Comparison of ENCODE assay signal across 8 cellular contexts in genomic region chr13:48653074-48654054, GRCh38. TPM values are rescaled to one million over a fixed set of nuclear protein-coding genes. Genes with fewer than 3 reads are reported as not detected.
A peak's percentile ranks its signal among the peaks of the same experiment; 100 is the strongest.
DNase-seq lines count a peak whose midpoint lies in the region; ATAC-seq, FAIRE-seq and TF ChIP-seq lines count a peak whose summit lies in the region.

Gene CYSLTR2, plus strand, starts transcription at chr13:48653929. Its CDS starts 52,889 bp downstream, at chr13:48706818.

- H3K9me3 ChIP-seq in prostate gland = no peaks in the 10 kb centered on the region

- no peaks in the 10 kb centered on the region for H3K4me1 ChIP-seq in prostate gland (replicated peaks)

- peaks cover 52% of the 10 kb centered on the region for H3K4me1 Mint-ChIP-seq in activated T-cell treated with anti-CD3 and anti-CD28 coated beads, Interleukin-2, amount 50 U/mL, for 4 hours (ENCODE audit: low read depth)
- H3K4me1 Mint-ChIP-seq in activated T-helper 2 cell treated with anti-CD3 and anti-CD28 coated beads, Interferon-gamma antibody, Interleukin-2, Interleukin-4, amounts not matched to agents 10 μg/mL and 5 μg/mL and 100 μg/mL, durations not matched to agents 14 hours and 24 hours and 36 hours (ENCODE audit: low read depth) = peaks cover 40% of the 10 kb centered on the region

- no peaks in the 10 kb centered on the region for H3K36me3 ChIP-seq in prostate gland

- H3K27me3 ChIP-seq in prostate gland (replicated peaks; ENCODE audit: insufficient read depth) = no peaks in the 10 kb centered on the region

- peak within 1 kb of the TSS; percentile 81 for H3K4me3 Mint-ChIP-seq in activated T-cell treated with anti-CD3 and anti-CD28 coated beads, Interleukin-2, amount 50 U/mL, for 4 hours
- peak within 1 kb of the TSS; percentile 79 for H3K4me3 Mint-ChIP-seq in activated T-helper 2 cell treated with anti-CD3 and anti-CD28 coated beads, Interferon-gamma antibody, Interleukin-2, Interleukin-4, amounts not matched to agents 10 μg/mL and 5 μg/mL and 100 μg/mL, durations not matched to agents 14 hours and 24 hours and 36 hours (ENCODE audit: low read depth)

- H3K27me3 Mint-ChIP-seq in activated T-cell treated with anti-CD3 and anti-CD28 coated beads, Interleukin-2, amount 50 U/mL, for 4 hours (ENCODE audit: low read depth) = no peaks in the 10 kb centered on the region
- H3K27me3 Mint-ChIP-seq in activated T-helper 2 cell treated with anti-CD3 and anti-CD28 coated beads, Interferon-gamma antibody, Interleukin-2, Interleukin-4, amounts not matched to agents 10 μg/mL and 5 μg/mL and 100 μg/mL, durations not matched to agents 14 hours and 24 hours and 36 hours (ENCODE audit: low read depth) = no peaks in the 10 kb centered on the region

- H3K9me3 Mint-ChIP-seq in activated T-cell treated with anti-CD3 and anti-CD28 coated beads, Interleukin-2, amount 50 U/mL, for 4 hours = no peaks in the 10 kb centered on the region
- H3K9me3 Mint-ChIP-seq in activated T-helper 2 cell treated with anti-CD3 and anti-CD28 coated beads, Interferon-gamma antibody, Interleukin-2, Interleukin-4, amounts not matched to agents 10 μg/mL and 5 μg/mL and 100 μg/mL, durations not matched to agents 14 hours and 24 hours and 36 hours = no peaks in the 10 kb centered on the region

- intact Hi-C loops in activated T-helper 2 cell treated with anti-CD3 and anti-CD28 coated beads, Interferon-gamma antibody, Interleukin-2, Interleukin-4, amounts not matched to agents 10 μg/mL and 5 μg/mL and 100 μg/mL, durations not matched to agents 14 hours and 24 hours and 36 hours (cut with micrococcal nuclease) = loop anchor here (5.0 to 10.0 kb wide), 6 partner anchors 59 to 321 kb away; partner anchors contain the start of gene FNDC3A
- intact Hi-C loops in prostate gland (cut with DNase I) = no loop called here

- peak; percentile 91 for ATAC-seq in activated T-cell treated with anti-CD3 and anti-CD28 coated beads, Interleukin-2, amount 50 U/mL, for 4 hours
- ATAC-seq in HG03565 (IDR thresholded peaks at IDR 0.05; ENCODE audit: unreplicated experiment) = peak; percentile 49

- FAIRE-seq in islet of Langerhans (lab: Jason Lieb, UNC) = peak; percentile 75

- WGBS in prostate gland = 38% methylated on average over 3 of the region's 3 CpGs

- no peak for TF ChIP-seq POLR2A in prostate gland (IDR thresholded peaks at IDR 0.05)

- DNase-seq in activated T-cell treated with anti-CD3 and anti-CD28 coated beads, Interleukin-2, amount 50 U/mL, for 4 hours = no peak
- no peak for DNase-seq in activated T-cell treated with anti-CD3 and anti-CD28 coated beads, Interleukin-2, amount 50 U/mL, for 1 hour
- DNase-seq in activated T-helper 2 cell treated with anti-CD3 and anti-CD28 coated beads, Interferon-gamma antibody, Interleukin-2, Interleukin-4, amounts not matched to agents 10 μg/mL and 5 μg/mL and 100 μg/mL, durations not matched to agents 14 hours and 24 hours and 36 hours (ENCODE audit: low spot score) = peak; percentile 28
- no peak for DNase-seq in prostate gland (ENCODE audit: low spot score)
- DNase-seq in AG20443 (ENCODE audit: low spot score) = no peak
- no peak for DNase-seq in NCI-H1694 treated with DMSO at 0.1 percent for 48 hours (lab: John Stamatoyannopoulos, UW)

- H3K27ac Mint-ChIP-seq in activated T-helper 2 cell treated with anti-CD3 and anti-CD28 coated beads, Interferon-gamma antibody, Interleukin-2, Interleukin-4, amounts not matched to agents 10 μg/mL and 5 μg/mL and 100 μg/mL, durations not matched to agents 14 hours and 24 hours and 36 hours = peak within 1 kb of the TSS; percentile 84

- H3K27ac ChIP-seq in prostate gland = peak within 1 kb of the TSS in 1 of 2 donors; percentile 4

- no peaks in the 10 kb centered on the region for H3K36me3 Mint-ChIP-seq in activated T-cell treated with anti-CD3 and anti-CD28 coated beads, Interleukin-2, amount 50 U/mL, for 4 hours (ENCODE audit: insufficient read depth)
- H3K36me3 Mint-ChIP-seq in activated T-helper 2 cell treated with anti-CD3 and anti-CD28 coated beads, Interferon-gamma antibody, Interleukin-2, Interleukin-4, amounts not matched to agents 10 μg/mL and 5 μg/mL and 100 μg/mL, durations not matched to agents 14 hours and 24 hours and 36 hours (ENCODE audit: low read depth) = no peaks in the 10 kb centered on the region

- TF ChIP-seq CTCF in prostate gland (IDR thresholded peaks at IDR 0.05) = no peak

- H3K4me3 ChIP-seq in prostate gland = no peak within 1 kb of the TSS

RNA-seq across cellular contexts. Expression of gene CYSLTR2, which starts in this region (rescaled TPM):
- under 1 TPM; 0.40 to 0.53 (median 0.43) TPM for total RNA-seq in activated T-cell treated with anti-CD3 and anti-CD28 coated beads, Interleukin-2, amount 50 U/mL, for 4 hours
- 3.2 and 3.7 TPM in 2 replicates for total RNA-seq in activated T-helper 2 cell treated with anti-CD3 and anti-CD28 coated beads, Interferon-gamma antibody, Interleukin-2, Interleukin-4, amounts not matched to agents 10 μg/mL and 5 μg/mL and 100 μg/mL, durations not matched to agents 14 hours and 24 hours and 36 hours
- under 1 TPM; 0.59 to 0.74 TPM for total RNA-seq in prostate gland

Comparison
In these comparisons a context has a peak if more than half of its experiments do, and no peak if none do; other contexts are left out.
1. Peak in ATAC-seq in activated T-cell treated with anti-CD3 and anti-CD28 coated beads, Interleukin-2, amount 50 U/mL, for 4 hours; RNA of the gene not detected or under 1 TPM.